1 cellular context compared by ENCODE assay signal in genomic region chr12:109518820-109519665, GRCh38.
TF ChIP-seq lines count a peak whose summit lies in the region.

No MANE protein-coding gene starts in this region.

TF ChIP-seq in H1, 55 proteins besides CTCF, POLR2A, EP300 and RAD21:
- TF ChIP-seq HDAC2 (IDR thresholded peaks at IDR 0.05; ENCODE audit: borderline replicate concordance in 1 of 2, low read depth in 2 of 2, low read length in 2 of 2) (no peak), POU5F1 (IDR thresholded peaks at IDR 0.05; ENCODE audit: low read depth, low read length) (no peak), TAF1 (IDR thresholded peaks at IDR 0.05; ENCODE audit: low read depth, low read length) (no peak), CBX8 (IDR thresholded peaks at IDR 0.05; ENCODE audit: borderline replicate concordance, low read depth, low read length) (no peak), RFX5 (IDR thresholded peaks at IDR 0.05; ENCODE audit: borderline replicate concordance, low read depth, low read length) (no peak), MAX (IDR thresholded peaks at IDR 0.05) (no peak)
